ENCODE assay signal across 9 cellular contexts in genomic region chr22:38953577-38954413, GRCh38. TPM values are rescaled to one million over a fixed set of nuclear protein-coding genes. Genes with fewer than 3 reads are reported as not detected.
DNase-seq lines count a peak whose midpoint lies in the region; ATAC-seq, FAIRE-seq and TF ChIP-seq lines count a peak whose summit lies in the region.
"Had no signal": no experiment of that assay in that cellular context is flagged by ENCODE, and none has a peak within 500 bp of the region (broad histone marks: within the 10 kb centered on the region; RNA-seq: fewer than 3 reads in every experiment).

No MANE protein-coding gene starts in this region.

- no TSS peak for BruUV-seq in K562 (replicated peaks; lab: Mats Ljungman, UMichigan)

- in situ Hi-C loops in K562 (cut with MboI): no loop called here
- in situ Hi-C loops in G401 (cut with HindIII; ENCODE audit: low sequenced_read_pairs): no loop called here

- H3K9me1 ChIP-seq in K562 (ENCODE audit: control insufficient read depth, insufficient read depth, low read length): no peaks in the 10 kb centered on the region

- ATAC-seq in GM21737 (IDR thresholded peaks at IDR 0.05; ENCODE audit: unreplicated experiment) (peak; percentile 57), K562 (peak; percentile 26)

- POLR2A ChIA-PET in K562 (lab: Yijun Ruan, JAX): no interaction called here

- no peaks in the 10 kb centered on the region for H3K27me3 ChIP-seq in GM06990 (replicated peaks; ENCODE audit: control insufficient read depth, insufficient read depth, low read length)
- peaks cover 0 to under 1% of the 10 kb centered on the region in 2 experiments; a peak in 1 of 5 replicates for H3K27me3 ChIP-seq in K562 (ENCODE audit: control insufficient read depth in 2 of 2, insufficient read depth in 2 of 2, low read length in 2 of 2)
- H3K27me3 ChIP-seq: breast epithelium had no signal

- intact Hi-C loops in K562 (cut with micrococcal nuclease): no loop called here

- CTCF ChIA-PET in K562 (lab: Yijun Ruan, JAX; ENCODE audit: low intra/inter-chr PET ratio): no interaction called here

- FAIRE-seq in K562 (lab: Jason Lieb, UNC): no peak

- peak; percentile 73 for DNase-seq in GM06990 (ENCODE audit: extremely low read depth, insufficient read length)
- peak; percentile 32 for DNase-seq in OCI-M1 (lab: John Stamatoyannopoulos, UW)
- DNase-seq in K562 (ENCODE audit: extremely low read depth in 1 of 4, low spot score in 3 of 4): peak in 1 of 4 experiments; percentile 18
- peak; percentile 60 for DNase-seq in stimulated activated CD4-positive, alpha-beta T cell treated with anti-CD3 and anti-CD28 coated beads, Interleukin-4, amount 100 ng/mL, for 1 hour
- DNase-seq in NCI-H2171 (lab: John Stamatoyannopoulos, UW): no peak
- DNase-seq in G401 (ENCODE audit: low spot score): no peak
- DNase-seq in Ammon's horn (ENCODE audit: low spot score): no peak

- no peak overlapping the region for H3K27ac ChIP-seq in K562 (ENCODE audit: extremely low read depth, low read depth, low read length)
- H3K27ac ChIP-seq: breast epithelium had no signal

- no peak for TF ChIP-seq EP300 in K562 (IDR thresholded peaks at IDR 0.05; ENCODE audit: low read length)

- peak overlapping the region in 1 of 2 experiments; percentile 35; a peak in 1 of 4 replicates for H3K9ac ChIP-seq in K562 (ENCODE audit: insufficient read depth in 1 of 2, low read depth in 2 of 2, low read length in 2 of 2)

- H3K4me1 ChIP-seq in K562 (replicated peaks in 1 of 2; ENCODE audit: control insufficient read depth in 2 of 2, insufficient read depth in 2 of 2, low read length in 2 of 2): peaks cover 5 to 18% of the 10 kb centered on the region in 2 experiments; a peak in 4 of 5 replicates
- H3K4me1 ChIP-seq: breast epithelium had no signal

- H3K36me3 ChIP-seq in GM06990 (ENCODE audit: control insufficient read depth, insufficient read depth, low read length): no peaks in the 10 kb centered on the region
- H3K36me3 ChIP-seq in K562 (ENCODE audit: control insufficient read depth, insufficient read depth, low read length): no peaks in the 10 kb centered on the region
- H3K36me3 ChIP-seq: breast epithelium had no signal

- no peaks in the 10 kb centered on the region for H3K79me2 ChIP-seq in K562 (ENCODE audit: control insufficient read depth, insufficient read depth, low read length)

- H3K4me3 ChIP-seq in GM06990 (replicated peaks; ENCODE audit: low read depth, low read length) (peak overlapping the region; percentile 59), K562 (no peak overlapping the region)
- H3K4me3 ChIP-seq: breast epithelium had no signal

- no peak for TF ChIP-seq POLR2A in K562 (conservative IDR thresholded peaks at IDR 0.05)

- no peak for TF ChIP-seq RAD21 in K562 (CRISPR knock-in tag; conservative IDR thresholded peaks at IDR 0.05 in 1 of 2, IDR thresholded peaks at IDR 0.05 in 1 of 2)

- H3K4me2 ChIP-seq in K562 (ENCODE audit: insufficient read depth, low read length): no peak overlapping the region

- H4K20me1 ChIP-seq in K562 (replicated peaks; ENCODE audit: control insufficient read depth, insufficient read depth, low read length): no peaks in the 10 kb centered on the region

- no peaks in the 10 kb centered on the region for H3K9me3 ChIP-seq in K562 (replicated peaks; ENCODE audit: control insufficient read depth, insufficient read depth, low read depth, low read length)
- H3K9me3 ChIP-seq: breast epithelium had no signal

- 6% methylated on average over 10 of the region's 15 CpGs for whole genome bisulfite sequencing in K562 (ENCODE audit: insufficient coverage, low coverage, missing lambda C conversion rate)

- TF ChIP-seq CTCF in GM06990 (IDR thresholded peaks at IDR 0.05; ENCODE audit: insufficient read depth, low read length, poor library complexity, severe bottlenecking) (no peak), K562 (IDR thresholded peaks at IDR 0.05 in 2 of 3, conservative IDR thresholded peaks at IDR 0.05 in 1 of 3; ENCODE audit: insufficient read depth in 2 of 3, low read depth in 1 of 3, low read length in 3 of 3) (no peak)

- no peak overlapping the region for H2AFZ ChIP-seq in K562 (ENCODE audit: low read depth, low read length)

RNA-seq across cellular contexts. Expression of gene APOBEC3A, which starts 3.6 kb away (rescaled TPM):
- not detected in 2 replicates for total RNA-seq in K562 (2011; cell fraction: chromatin; rRNA removed; ENCODE audit: low replicate concordance)
- not detected in 2 replicates for total RNA-seq in K562 (2011; cell fraction: nucleolus; rRNA removed)
- not detected in 2 replicates for total RNA-seq in K562 (2011; cell fraction: nucleoplasm; rRNA removed)
- not detected in 2 replicates for total RNA-seq in K562 (2014; rRNA removed)
- total RNA-seq in K562 (2014; rRNA removed; fragmentation: Illumina TruSeq; extraction: Trizol): not detected in 2 replicates
- not detected in 2 replicates for total RNA-seq in K562 (2015; rRNA removed; fragmentation: Illumina TruSeq; extraction: Trizol)
- total RNA-seq in K562 (2021): not detected in 2 replicates
- polyA plus RNA-seq in K562 (2011; rRNA removed): not detected in 2 replicates
- not detected in 2 replicates for polyA plus RNA-seq in K562 (2011; cell fraction: cytosol; rRNA removed)
- not detected in 2 replicates for polyA plus RNA-seq in K562 (2011; cell fraction: nucleus; rRNA removed)
- not detected in 2 replicates for polyA plus RNA-seq in K562 (2012)
- not detected in 2 replicates for polyA plus RNA-seq in K562 (2014; fragmentation: Illumina TruSeq; extraction: Trizol)
- under 1 TPM in 1 of 2 experiments, not detected in 1; 0.04 TPM for polyA plus RNA-seq in K562 (2014; fragmentation: Nextera tagmentation; extraction: Ambion mirVana)
- polyA plus RNA-seq in K562 (2014; rRNA removed): not detected in 2 replicates
- not detected in 2 replicates for polyA minus RNA-seq in K562 (2011; rRNA and poly(A)+ RNA removed)
- polyA minus RNA-seq in K562 (2011; cell fraction: cytosol; rRNA and poly(A)+ RNA removed): not detected in 2 replicates
- not detected in 2 replicates for polyA minus RNA-seq in K562 (2011; cell fraction: nucleus; rRNA and poly(A)+ RNA removed)
- not detected in 2 replicates for total RNA-seq in G401 (2014; rRNA removed; shearing (Covaris generic))

RNA-seq across cellular contexts. Expression of gene APOBEC3B, which starts 28.4 kb away (rescaled TPM):
- total RNA-seq in K562 (2011; cell fraction: chromatin; rRNA removed; ENCODE audit: low replicate concordance): 5.5 and 9.0 TPM in 2 replicates
- total RNA-seq in K562 (2011; cell fraction: nucleolus; rRNA removed): 9.2 and 9.3 TPM in 2 replicates
- 7.9 and 8.4 TPM in 2 replicates for total RNA-seq in K562 (2011; cell fraction: nucleoplasm; rRNA removed)
- total RNA-seq in K562 (2014; rRNA removed) (29.3 and 38.4 TPM in 2 replicates), K562 (2014; rRNA removed; fragmentation: Illumina TruSeq; extraction: Trizol) (6.6 and 6.8 TPM in 2 replicates), K562 (2015; rRNA removed; fragmentation: Illumina TruSeq; extraction: Trizol) (5.9 and 7.1 TPM in 2 replicates), K562 (2021) (43.2 and 43.6 TPM in 2 replicates)
- polyA plus RNA-seq in K562 (2011; rRNA removed) (16.7 and 39.5 TPM in 2 replicates), K562 (2014; fragmentation: Illumina TruSeq; extraction: Trizol) (57.9 and 62.9 TPM in 2 replicates), K562 (2014; fragmentation: Nextera tagmentation; extraction: Ambion mirVana) (100 to 1,000 TPM; 160 to 166 TPM), K562 (2014; rRNA removed) (49.5 and 58.1 TPM in 2 replicates)
- 27.9 and 68.7 TPM in 2 replicates for polyA plus RNA-seq in K562 (2011; cell fraction: cytosol; rRNA removed)
- polyA plus RNA-seq in K562 (2011; cell fraction: nucleus; rRNA removed): 10.0 and 16.1 TPM in 2 replicates
- polyA plus RNA-seq in K562 (2012): 41.8 and 64.6 TPM in 2 replicates
- polyA minus RNA-seq in K562 (2011; rRNA and poly(A)+ RNA removed): 12.6 and 31.1 TPM in 2 replicates
- polyA minus RNA-seq in K562 (2011; cell fraction: cytosol; rRNA and poly(A)+ RNA removed): 10.2 and 18.5 TPM in 2 replicates
- 3.0 TPM in 2 replicates for polyA minus RNA-seq in K562 (2011; cell fraction: nucleus; rRNA and poly(A)+ RNA removed)
- 6.4 and 8.9 TPM in 2 replicates for total RNA-seq in G401 (2014; rRNA removed; shearing (Covaris generic))

Comparison
In these comparisons a context has a peak if more than half of its experiments do, and no peak if none do; other contexts are left out.
1. DNase-seq: peak in GM06990 (single experiment), OCI-M1 (single experiment) and stimulated activated CD4-positive, alpha-beta T cell treated with anti-CD3 and anti-CD28 coated beads, Interleukin-4, amount 100 ng/mL, for 1 hour (single experiment); none in NCI-H2171 (single experiment), G401 (single experiment) and Ammon's horn (single experiment).